In genomic region chrX:48573690-48574269, GRCh38 we compare ENCODE assay signal across 1 cellular context.
TF ChIP-seq lines count a peak whose summit lies in the region.

No MANE protein-coding gene starts in this region.

TF ChIP-seq in HEK293, 187 proteins besides CTCF, POLR2A, EP300 and RAD21 (continued from another document and continues in another):
- TF ChIP-seq, protein P1, sequence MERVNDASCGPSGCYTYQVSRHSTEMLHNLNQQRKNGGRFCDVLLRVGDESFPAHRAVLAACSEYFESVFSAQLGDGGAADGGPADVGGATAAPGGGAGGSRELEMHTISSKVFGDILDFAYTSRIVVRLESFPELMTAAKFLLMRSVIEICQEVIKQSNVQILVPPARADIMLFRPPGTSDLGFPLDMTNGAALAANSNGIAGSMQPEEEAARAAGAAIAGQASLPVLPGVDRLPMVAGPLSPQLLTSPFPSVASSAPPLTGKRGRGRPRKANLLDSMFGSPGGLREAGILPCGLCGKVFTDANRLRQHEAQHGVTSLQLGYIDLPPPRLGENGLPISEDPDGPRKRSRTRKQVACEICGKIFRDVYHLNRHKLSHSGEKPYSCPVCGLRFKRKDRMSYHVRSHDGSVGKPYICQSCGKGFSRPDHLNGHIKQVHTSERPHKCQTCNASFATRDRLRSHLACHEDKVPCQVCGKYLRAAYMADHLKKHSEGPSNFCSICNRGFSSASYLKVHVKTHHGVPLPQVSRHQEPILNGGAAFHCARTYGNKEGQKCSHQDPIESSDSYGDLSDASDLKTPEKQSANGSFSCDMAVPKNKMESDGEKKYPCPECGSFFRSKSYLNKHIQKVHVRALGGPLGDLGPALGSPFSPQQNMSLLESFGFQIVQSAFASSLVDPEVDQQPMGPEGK (tag by site-specific recombination; IDR thresholded peaks at IDR 0.05), result peak; percentile 88
- TF ChIP-seq, protein P2, sequence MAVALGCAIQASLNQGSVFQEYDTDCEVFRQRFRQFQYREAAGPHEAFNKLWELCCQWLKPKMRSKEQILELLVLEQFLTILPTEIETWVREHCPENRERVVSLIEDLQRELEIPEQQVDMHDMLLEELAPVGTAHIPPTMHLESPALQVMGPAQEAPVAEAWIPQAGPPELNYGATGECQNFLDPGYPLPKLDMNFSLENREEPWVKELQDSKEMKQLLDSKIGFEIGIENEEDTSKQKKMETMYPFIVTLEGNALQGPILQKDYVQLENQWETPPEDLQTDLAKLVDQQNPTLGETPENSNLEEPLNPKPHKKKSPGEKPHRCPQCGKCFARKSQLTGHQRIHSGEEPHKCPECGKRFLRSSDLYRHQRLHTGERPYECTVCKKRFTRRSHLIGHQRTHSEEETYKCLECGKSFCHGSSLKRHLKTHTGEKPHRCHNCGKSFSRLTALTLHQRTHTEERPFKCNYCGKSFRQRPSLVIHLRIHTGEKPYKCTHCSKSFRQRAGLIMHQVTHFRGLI (tag by site-specific recombination; IDR thresholded peaks at IDR 0.05), result no peak
- TF ChIP-seq ZNF239 (tag by site-specific recombination; IDR thresholded peaks at IDR 0.05), result no peak
- TF ChIP-seq, protein P3, sequence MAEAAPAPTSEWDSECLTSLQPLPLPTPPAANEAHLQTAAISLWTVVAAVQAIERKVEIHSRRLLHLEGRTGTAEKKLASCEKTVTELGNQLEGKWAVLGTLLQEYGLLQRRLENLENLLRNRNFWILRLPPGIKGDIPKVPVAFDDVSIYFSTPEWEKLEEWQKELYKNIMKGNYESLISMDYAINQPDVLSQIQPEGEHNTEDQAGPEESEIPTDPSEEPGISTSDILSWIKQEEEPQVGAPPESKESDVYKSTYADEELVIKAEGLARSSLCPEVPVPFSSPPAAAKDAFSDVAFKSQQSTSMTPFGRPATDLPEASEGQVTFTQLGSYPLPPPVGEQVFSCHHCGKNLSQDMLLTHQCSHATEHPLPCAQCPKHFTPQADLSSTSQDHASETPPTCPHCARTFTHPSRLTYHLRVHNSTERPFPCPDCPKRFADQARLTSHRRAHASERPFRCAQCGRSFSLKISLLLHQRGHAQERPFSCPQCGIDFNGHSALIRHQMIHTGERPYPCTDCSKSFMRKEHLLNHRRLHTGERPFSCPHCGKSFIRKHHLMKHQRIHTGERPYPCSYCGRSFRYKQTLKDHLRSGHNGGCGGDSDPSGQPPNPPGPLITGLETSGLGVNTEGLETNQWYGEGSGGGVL (tag by site-specific recombination; IDR thresholded peaks at IDR 0.05), result peak; percentile 90
- peak; percentile 93 for TF ChIP-seq ZBTB48 (tag by site-specific recombination; IDR thresholded peaks at IDR 0.05)
- TF ChIP-seq ZNF280D (tag by site-specific recombination; IDR thresholded peaks at IDR 0.05), result peak; percentile 83; the same call in 1 of the 2 replicates
- TF ChIP-seq BCL11A (tag by site-specific recombination; IDR thresholded peaks at IDR 0.05; ENCODE audit: low read depth), result no peak
- peak; percentile 18; the same call in 1 of the 2 replicates for TF ChIP-seq ZNF558 (tag by site-specific recombination; IDR thresholded peaks at IDR 0.05)
- TF ChIP-seq ATF2 (tag by site-specific recombination; IDR thresholded peaks at IDR 0.05; ENCODE audit: low read depth), result peak; percentile 97
- TF ChIP-seq ZNF366 (tag by site-specific recombination; conservative IDR thresholded peaks at IDR 0.05), result peak; percentile 92
- TF ChIP-seq, protein P4, sequence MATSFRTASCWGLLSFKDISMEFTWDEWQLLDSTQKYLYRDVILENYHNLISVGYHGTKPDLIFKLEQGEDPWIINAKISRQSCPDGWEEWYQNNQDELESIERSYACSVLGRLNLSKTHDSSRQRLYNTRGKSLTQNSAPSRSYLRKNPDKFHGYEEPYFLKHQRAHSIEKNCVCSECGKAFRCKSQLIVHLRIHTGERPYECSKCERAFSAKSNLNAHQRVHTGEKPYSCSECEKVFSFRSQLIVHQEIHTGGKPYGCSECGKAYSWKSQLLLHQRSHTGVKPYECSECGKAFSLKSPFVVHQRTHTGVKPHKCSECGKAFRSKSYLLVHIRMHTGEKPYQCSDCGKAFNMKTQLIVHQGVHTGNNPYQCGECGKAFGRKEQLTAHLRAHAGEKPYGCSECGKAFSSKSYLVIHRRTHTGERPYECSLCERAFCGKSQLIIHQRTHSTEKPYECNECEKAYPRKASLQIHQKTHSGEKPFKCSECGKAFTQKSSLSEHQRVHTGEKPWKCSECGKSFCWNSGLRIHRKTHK (tag by site-specific recombination; IDR thresholded peaks at IDR 0.05), result no peak
- TF ChIP-seq ZNF16 (tag by site-specific recombination; IDR thresholded peaks at IDR 0.05; ENCODE audit: low read depth), result no peak
- TF ChIP-seq ZNF335 (tag by site-specific recombination; conservative IDR thresholded peaks at IDR 0.05), result peak; percentile 83
- TF ChIP-seq ZNF391 (tag by site-specific recombination; IDR thresholded peaks at IDR 0.05; ENCODE audit: borderline replicate concordance, low read depth), result no peak
- TF ChIP-seq GLIS1 (tag by site-specific recombination; IDR thresholded peaks at IDR 0.05), result peak; percentile 36
- peak; percentile 83 for TF ChIP-seq PRDM10 (tag by site-specific recombination; IDR thresholded peaks at IDR 0.05)
- TF ChIP-seq ZBTB17 (tag by site-specific recombination; IDR thresholded peaks at IDR 0.05), result peak; percentile 96
- TF ChIP-seq ZNF518A (tag by site-specific recombination; conservative IDR thresholded peaks at IDR 0.05; ENCODE audit: low read depth), result peak; percentile 67
- TF ChIP-seq REST (tag by site-specific recombination; IDR thresholded peaks at IDR 0.05), result peak; percentile 69
- TF ChIP-seq ZBTB21 (tag by site-specific recombination; IDR thresholded peaks at IDR 0.05), result peak; percentile 99
- TF ChIP-seq ZNF692 (tag by site-specific recombination; IDR thresholded peaks at IDR 0.05), result peak; percentile 75
